ENCODE assay signal across 14 cellular contexts in the genomic region with DNA sequence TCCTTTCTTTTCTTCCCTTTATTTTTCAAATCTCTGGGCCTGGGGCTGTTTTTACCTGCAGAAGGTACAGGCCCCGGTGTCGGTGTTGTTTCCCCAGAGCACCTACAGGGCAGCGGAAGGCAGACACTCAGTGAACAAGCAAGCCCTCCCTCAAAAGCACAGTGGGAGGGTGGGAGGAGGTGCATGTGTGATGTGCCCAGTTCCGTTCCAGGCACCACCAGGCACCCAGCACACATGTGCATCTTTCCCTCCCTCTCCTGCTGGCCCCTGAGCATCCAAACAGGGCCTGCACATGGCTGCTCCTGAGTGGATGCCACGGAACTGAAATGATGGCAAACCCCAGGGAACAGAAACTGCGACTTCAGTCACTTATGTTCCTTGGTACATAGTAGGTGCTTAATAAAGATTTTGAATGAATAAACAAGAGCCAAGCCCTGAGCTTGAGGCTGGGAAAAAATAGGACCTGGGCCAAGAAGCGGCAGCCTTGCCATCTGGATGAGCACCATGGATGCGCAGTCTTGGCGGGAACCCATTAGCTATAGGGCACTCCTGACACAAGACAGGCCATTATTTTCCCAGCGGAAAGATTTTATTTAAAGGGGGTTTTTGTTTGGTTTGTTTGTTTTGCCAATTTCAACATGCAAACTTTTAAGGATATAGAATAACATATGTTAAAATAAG. TPM values are rescaled to one million over a fixed set of nuclear protein-coding genes. Genes with fewer than 3 reads are reported as not detected.
DNase-seq lines count a peak whose midpoint lies in the region; TF ChIP-seq lines count a peak whose summit lies in the region.
"Had no signal": no experiment of that assay in that cellular context is flagged by ENCODE, and none has a peak within 500 bp of the region (broad histone marks: within the 10 kb centered on the region; RNA-seq: fewer than 3 reads in every experiment).

No MANE protein-coding gene starts in this region.

- H3K4me1 Mint-ChIP-seq in progenitor cell of endocrine pancreas (ENCODE audit: low read depth), result peaks cover 21% of the 10 kb centered on the region
- H3K4me1 Mint-ChIP-seq: nephron had no signal

- peak; percentile 46 for DNase-seq in NCI-H748 (lab: John Stamatoyannopoulos, UW; ENCODE audit: unreplicated experiment)
- DNase-seq in NCI-H748 treated with DMSO at 0.1 percent for 48 hours (lab: John Stamatoyannopoulos, UW), result no peak
- peak; percentile 73 for DNase-seq in NCI-H446 treated with DMSO at 0.1 percent for 48 hours (lab: John Stamatoyannopoulos, UW)
- peak; percentile 92 for DNase-seq in globus pallidus (ENCODE audit: low spot score)
- no peak for DNase-seq in progenitor cell of endocrine pancreas (ENCODE audit: low spot score, unreplicated experiment)
- no peak for DNase-seq in amniotic stem cell (lab: John Stamatoyannopoulos, UW)
- no peak for DNase-seq in kidney glomerular epithelial cell (lab: John Stamatoyannopoulos, UW)
- no peak for DNase-seq in activated T-cell treated with anti-CD3 and anti-CD28 coated beads, Interleukin-2, amount 50 U/mL, for 1 hour
- DNase-seq: activated CD4-positive, CD25-positive, alpha-beta regulatory T cell treated with anti-CD3 and anti-CD28 coated beads, Interleukin-2, amount 50 U/mL, for 72 hours; CD8-positive, alpha-beta memory T cell; left lung; NCI-H1930; tibial artery had no signal

- H3K27me3 Mint-ChIP-seq in progenitor cell of endocrine pancreas, result no peaks in the 10 kb centered on the region
- H3K27me3 Mint-ChIP-seq: CD8-positive, alpha-beta memory T cell had no signal

- no peak overlapping the region for H3K4me3 Mint-ChIP-seq in progenitor cell of endocrine pancreas (ENCODE audit: low read depth)
- H3K4me3 Mint-ChIP-seq: CD8-positive, alpha-beta memory T cell; nephron had no signal

- no peak for TF ChIP-seq CTCF in progenitor cell of endocrine pancreas (IDR thresholded peaks at IDR 0.05; ENCODE audit: unreplicated experiment)

- no peaks in the 10 kb centered on the region for H3K36me3 Mint-ChIP-seq in progenitor cell of endocrine pancreas (ENCODE audit: insufficient read depth)

- H3K27ac Mint-ChIP-seq in progenitor cell of endocrine pancreas, result peak overlapping the region; percentile 5
- H3K27ac Mint-ChIP-seq: nephron had no signal

- H3K9me3 Mint-ChIP-seq in progenitor cell of endocrine pancreas (ENCODE audit: low read depth), result no peaks in the 10 kb centered on the region
- H3K9me3 Mint-ChIP-seq: CD8-positive, alpha-beta memory T cell; nephron had no signal

RNA-seq across cellular contexts. Expression of gene ARRB1, which starts 47.8 kb away (rescaled TPM):
- total RNA-seq in progenitor cell of endocrine pancreas, result 32.5 and 36.0 TPM in 2 replicates

Comparison
In these comparisons a context has a peak if more than half of its experiments do, and no peak if none do; other contexts are left out.
1. DNase-seq: peak in NCI-H748 (single experiment), NCI-H446 treated with DMSO at 0.1 percent for 48 hours (single experiment) and globus pallidus (single experiment); none in NCI-H748 treated with DMSO at 0.1 percent for 48 hours (single experiment), progenitor cell of endocrine pancreas (single experiment), amniotic stem cell (single experiment), kidney glomerular epithelial cell (single experiment) and activated T-cell treated with anti-CD3 and anti-CD28 coated beads, Interleukin-2, amount 50 U/mL, for 1 hour (single experiment).